Comparison of ENCODE assay signal across 8 cellular contexts in the genomic region with DNA sequence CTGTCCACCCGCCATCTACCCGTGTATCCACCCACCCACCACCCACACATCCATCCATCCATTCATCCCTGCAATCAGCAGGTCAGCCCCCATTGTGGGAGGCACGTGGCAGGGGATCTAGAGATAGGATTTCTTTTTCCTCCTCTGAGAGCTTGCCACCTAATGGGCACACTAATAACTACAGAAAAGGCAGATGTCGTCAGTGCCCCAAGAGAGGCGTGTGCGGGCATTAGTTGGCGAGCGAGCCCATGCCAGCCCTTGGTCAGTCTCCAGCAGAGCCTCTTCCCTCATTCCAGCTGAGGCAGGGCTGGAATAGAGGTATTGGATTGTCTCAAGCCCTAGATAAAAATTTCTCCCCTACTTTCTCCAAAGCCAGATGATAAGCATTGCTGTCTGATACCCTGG. TPM values are rescaled to one million over a fixed set of nuclear protein-coding genes. Genes with fewer than 3 reads are reported as not detected.
DNase-seq lines count a peak whose midpoint lies in the region; ATAC-seq and TF ChIP-seq lines count a peak whose summit lies in the region.

No MANE protein-coding gene starts in this region.

- peaks cover 0 to 3% (median 0%) of the 10 kb centered on the region in 5 experiments for H3K9me3 Mint-ChIP-seq in brain

- peaks cover 95% of the 10 kb centered on the region for H3K4me1 Mint-ChIP-seq in brain

- H3K27me3 Mint-ChIP-seq in brain, result no peaks in the 10 kb centered on the region

- H3K4me3 Mint-ChIP-seq in brain, result peak overlapping the region in 2 of 5 experiments; percentile 10 to 64

- peak; percentile 65 for DNase-seq in D341Med (ENCODE audit: low spot score)
- peak; percentile 45 for DNase-seq in MV-4-11 (lab: John Stamatoyannopoulos, UW)
- DNase-seq in midbrain (lab: John Stamatoyannopoulos, UW), result peak; percentile 70
- DNase-seq in T-helper 1 cell, result no peak
- no peak for DNase-seq in activated CD8-positive, alpha-beta memory T cell treated with anti-CD3 and anti-CD28 coated beads, Interleukin-2, amount 50 U/mL, for 48 hours

- peak overlapping the region; percentile 36 to 92 (median 83) for H3K27ac Mint-ChIP-seq in brain

- TF ChIP-seq CTCF in brain (conservative IDR thresholded peaks at IDR 0.05), result peak; percentile 12 to 29

- H3K36me3 Mint-ChIP-seq in brain, result no peaks in the 10 kb centered on the region

- no peak for ATAC-seq in HG03025 (IDR thresholded peaks at IDR 0.05; ENCODE audit: low FRiP score, unreplicated experiment)
- ATAC-seq in GM18907 (IDR thresholded peaks at IDR 0.05; ENCODE audit: unreplicated experiment), result no peak

RNA-seq across cellular contexts. Expression of a gene that starts 9.7 kb away (rescaled TPM):
- polyA plus RNA-seq in brain (ENCODE audit: insufficient read depth, low read depth, low replicate concordance), result 10.1 TPM

RNA-seq across cellular contexts. Expression of a gene that starts 25.3 kb away (rescaled TPM):
- not detected for polyA plus RNA-seq in brain (ENCODE audit: insufficient read depth, low read depth, low replicate concordance)

RNA-seq across cellular contexts. Expression of a gene that starts 31.1 kb away (rescaled TPM):
- 13.2 TPM for polyA plus RNA-seq in brain (ENCODE audit: insufficient read depth, low read depth, low replicate concordance)

RNA-seq across cellular contexts. Expression of a gene that starts 37.5 kb away (rescaled TPM):
- 52.0 TPM for polyA plus RNA-seq in brain (ENCODE audit: insufficient read depth, low read depth, low replicate concordance)

RNA-seq across cellular contexts. Expression of a gene that starts 51.2 kb away (rescaled TPM):
- polyA plus RNA-seq in brain (ENCODE audit: insufficient read depth, low read depth, low replicate concordance), result 154 TPM

Comparison
In these comparisons a context has a peak if more than half of its experiments do, and no peak if none do; other contexts are left out.
1. DNase-seq: peak in D341Med (single experiment), MV-4-11 (single experiment) and midbrain (single experiment); none in T-helper 1 cell (0 of 5) and activated CD8-positive, alpha-beta memory T cell treated with anti-CD3 and anti-CD28 coated beads, Interleukin-2, amount 50 U/mL, for 48 hours (single experiment).